In the genomic region with DNA sequence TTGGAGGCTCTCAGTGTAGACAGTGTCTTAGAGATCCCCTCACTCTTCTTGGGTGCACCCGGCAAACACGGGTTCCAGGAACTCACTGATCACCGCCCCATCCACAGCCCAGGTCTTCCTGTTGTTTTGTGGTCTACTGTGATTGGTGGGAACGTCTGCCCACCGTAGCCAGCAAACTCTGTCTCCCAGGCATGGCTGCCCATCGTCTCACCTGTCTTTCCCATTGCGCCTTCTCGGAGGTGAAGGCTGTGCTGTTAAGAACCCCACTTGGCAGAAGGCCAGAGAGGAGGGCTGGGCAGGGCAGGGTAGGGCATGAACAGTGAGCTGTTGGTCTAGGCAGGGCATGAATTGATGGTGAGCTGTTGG, we compare ENCODE assay signal across 1 cellular context.
TF ChIP-seq lines count a peak whose summit lies in the region.

No MANE protein-coding gene starts in this region.

TF ChIP-seq in GM12878, 131 proteins besides CTCF, POLR2A, EP300 and RAD21:
- TF ChIP-seq CBFB (IDR thresholded peaks at IDR 0.05; ENCODE audit: low read depth) (no peak), SMAD5 (IDR thresholded peaks at IDR 0.05; ENCODE audit: low read depth) (no peak), PML (IDR thresholded peaks at IDR 0.05; ENCODE audit: low read length) (no peak)
- TF ChIP-seq, protein P1, sequence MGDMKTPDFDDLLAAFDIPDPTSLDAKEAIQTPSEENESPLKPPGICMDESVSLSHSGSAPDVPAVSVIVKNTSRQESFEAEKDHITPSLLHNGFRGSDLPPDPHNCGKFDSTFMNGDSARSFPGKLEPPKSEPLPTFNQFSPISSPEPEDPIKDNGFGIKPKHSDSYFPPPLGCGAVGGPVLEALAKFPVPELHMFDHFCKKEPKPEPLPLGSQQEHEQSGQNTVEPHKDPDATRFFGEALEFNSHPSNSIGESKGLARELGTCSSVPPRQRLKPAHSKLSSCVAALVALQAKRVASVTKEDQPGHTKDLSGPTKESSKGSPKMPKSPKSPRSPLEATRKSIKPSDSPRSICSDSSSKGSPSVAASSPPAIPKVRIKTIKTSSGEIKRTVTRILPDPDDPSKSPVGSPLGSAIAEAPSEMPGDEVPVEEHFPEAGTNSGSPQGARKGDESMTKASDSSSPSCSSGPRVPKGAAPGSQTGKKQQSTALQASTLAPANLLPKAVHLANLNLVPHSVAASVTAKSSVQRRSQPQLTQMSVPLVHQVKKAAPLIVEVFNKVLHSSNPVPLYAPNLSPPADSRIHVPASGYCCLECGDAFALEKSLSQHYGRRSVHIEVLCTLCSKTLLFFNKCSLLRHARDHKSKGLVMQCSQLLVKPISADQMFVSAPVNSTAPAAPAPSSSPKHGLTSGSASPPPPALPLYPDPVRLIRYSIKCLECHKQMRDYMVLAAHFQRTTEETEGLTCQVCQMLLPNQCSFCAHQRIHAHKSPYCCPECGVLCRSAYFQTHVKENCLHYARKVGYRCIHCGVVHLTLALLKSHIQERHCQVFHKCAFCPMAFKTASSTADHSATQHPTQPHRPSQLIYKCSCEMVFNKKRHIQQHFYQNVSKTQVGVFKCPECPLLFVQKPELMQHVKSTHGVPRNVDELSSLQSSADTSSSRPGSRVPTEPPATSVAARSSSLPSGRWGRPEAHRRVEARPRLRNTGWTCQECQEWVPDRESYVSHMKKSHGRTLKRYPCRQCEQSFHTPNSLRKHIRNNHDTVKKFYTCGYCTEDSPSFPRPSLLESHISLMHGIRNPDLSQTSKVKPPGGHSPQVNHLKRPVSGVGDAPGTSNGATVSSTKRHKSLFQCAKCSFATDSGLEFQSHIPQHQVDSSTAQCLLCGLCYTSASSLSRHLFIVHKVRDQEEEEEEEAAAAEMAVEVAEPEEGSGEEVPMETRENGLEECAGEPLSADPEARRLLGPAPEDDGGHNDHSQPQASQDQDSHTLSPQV (IDR thresholded peaks at IDR 0.05) = no peak
